Comparison of ENCODE assay signal across 18 cellular contexts in the genomic region with DNA sequence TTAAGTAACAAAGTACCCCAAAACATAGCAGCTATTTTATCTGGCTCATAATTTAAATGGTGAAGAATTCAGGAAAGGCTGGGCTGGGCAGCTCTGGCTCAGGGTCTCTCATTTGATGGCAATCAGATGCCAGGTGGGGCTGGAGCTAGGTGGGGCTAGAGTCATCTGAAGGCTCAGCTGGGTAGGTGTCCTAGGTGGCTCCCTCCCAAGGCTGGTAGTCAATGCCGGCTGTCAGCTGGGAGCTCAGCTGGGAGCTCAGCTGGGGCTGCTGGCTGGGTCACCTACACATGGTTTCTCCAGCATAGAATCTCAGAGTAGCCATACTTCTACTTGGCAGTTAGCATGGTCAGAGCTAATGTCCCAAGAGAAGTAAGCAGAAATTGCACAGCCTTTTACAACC.
"Had no signal": no experiment of that assay in that cellular context is flagged by ENCODE, and none has a peak within 500 bp of the region (broad histone marks: within the 10 kb centered on the region; RNA-seq: fewer than 3 reads in every experiment).

No MANE protein-coding gene starts in this region.

- H3K4me3 ChIP-seq: breast epithelium, neural progenitor cell, stomach, thoracic aorta had no signal

- H3K9me3 Mint-ChIP-seq: activated B cell treated with CpG ODN at 0.5 μM for 24 hours; activated naive CD8-positive, alpha-beta T cell treated with anti-CD3 and anti-CD28 coated beads, Interleukin-2, amount 50 U/mL, for 24 hours; mesothelial cell of epicardium; neural progenitor cell had no signal

- H3K27ac ChIP-seq: breast epithelium, neural progenitor cell, stomach, thoracic aorta had no signal

- H3K36me3 Mint-ChIP-seq: mesothelial cell of epicardium had no signal

- DNase-seq: activated B cell treated with CpG ODN at 0.5 μM for 24 hours; activated CD4-positive, alpha-beta T cell treated with anti-CD3 and anti-CD28 coated beads for 48 hours; activated CD8-positive, alpha-beta memory T cell treated with anti-CD3 and anti-CD28 coated beads, Interleukin-2, amount 50 U/mL, for 48 hours; activated naive CD8-positive, alpha-beta T cell treated with anti-CD3 and anti-CD28 coated beads, Interleukin-2, amount 50 U/mL, for 24 hours; activated T-cell treated with anti-CD3 and anti-CD28 coated beads, Interleukin-2, amount 50 U/mL, for 72 hours; aorta; cerebellar nuclear complex; effector CD8-positive, alpha-beta T cell; foreskin fibroblast; head of caudate nucleus; kidney glomerular epithelial cell; left ventricle myocardium superior; stomach had no signal

- H2AFZ ChIP-seq: neural progenitor cell had no signal

- H3K4me1 Mint-ChIP-seq: mesothelial cell of epicardium had no signal

- H3K9ac ChIP-seq: neural progenitor cell had no signal

- H3K27me3 Mint-ChIP-seq: activated B cell treated with CpG ODN at 0.5 μM for 24 hours; activated naive CD8-positive, alpha-beta T cell treated with anti-CD3 and anti-CD28 coated beads, Interleukin-2, amount 50 U/mL, for 24 hours had no signal

- H3K4me2 ChIP-seq: neural progenitor cell had no signal

- H3K27ac Mint-ChIP-seq: activated B cell treated with CpG ODN at 0.5 μM for 24 hours; activated naive CD8-positive, alpha-beta T cell treated with anti-CD3 and anti-CD28 coated beads, Interleukin-2, amount 50 U/mL, for 24 hours; activated T-cell treated with anti-CD3 and anti-CD28 coated beads, Interleukin-2, amount 50 U/mL, for 72 hours; mesothelial cell of epicardium; neural progenitor cell had no signal

- ATAC-seq: activated naive CD8-positive, alpha-beta T cell treated with anti-CD3 and anti-CD28 coated beads, Interleukin-2, amount 50 U/mL, for 24 hours; activated T-cell treated with anti-CD3 and anti-CD28 coated beads, Interleukin-2, amount 50 U/mL, for 72 hours; left ventricle myocardium superior; sciatic nerve had no signal

- H3K4me1 ChIP-seq: breast epithelium had no signal

- H3K36me3 ChIP-seq: breast epithelium, neural progenitor cell, stomach, thoracic aorta had no signal

- H3K4me3 Mint-ChIP-seq: activated B cell treated with CpG ODN at 0.5 μM for 24 hours; activated naive CD8-positive, alpha-beta T cell treated with anti-CD3 and anti-CD28 coated beads, Interleukin-2, amount 50 U/mL, for 24 hours; activated T-cell treated with anti-CD3 and anti-CD28 coated beads, Interleukin-2, amount 50 U/mL, for 72 hours; mesothelial cell of epicardium; neural progenitor cell had no signal

- H3K27me3 ChIP-seq: breast epithelium, neural progenitor cell, stomach had no signal

- H3K9me3 ChIP-seq: breast epithelium, stomach, thoracic aorta had no signal
